ENCODE assay signal across 8 cellular contexts in genomic region chr9:97954550-97954989, GRCh38. TPM values are rescaled to one million over a fixed set of nuclear protein-coding genes. Genes with fewer than 3 reads are reported as not detected.
DNase-seq lines count a peak whose midpoint lies in the region; ATAC-seq and TF ChIP-seq lines count a peak whose summit lies in the region.
"Had no signal": no experiment of that assay in that cellular context is flagged by ENCODE, and none has a peak within 500 bp of the region (broad histone marks: within the 10 kb centered on the region; RNA-seq: fewer than 3 reads in every experiment).

No MANE protein-coding gene starts in this region.

- H3K9me3 Mint-ChIP-seq in activated CD4-positive, alpha-beta T cell treated with anti-CD3 and anti-CD28 coated beads for 36 hours (ENCODE audit: low read depth): no peaks in the 10 kb centered on the region
- peaks cover 3% of the 10 kb centered on the region for H3K9me3 Mint-ChIP-seq in neural crest cell
- H3K9me3 Mint-ChIP-seq: dendritic cell treated with granulocyte-macrophage colony-stimulating factor and Interleukin-4, amounts not matched to agents 40 ng/mL and 50 ng/mL, for 4 days had no signal

- peak; percentile 77 for TF ChIP-seq CTCF in GM12865 (IDR thresholded peaks at IDR 0.05; ENCODE audit: insufficient read depth, low read depth, low read length, missing control alignments)
- TF ChIP-seq CTCF in neural crest cell (conservative IDR thresholded peaks at IDR 0.05): peak; percentile 66

- CTCF ChIA-PET in activated CD4-positive, alpha-beta T cell treated with anti-CD3 and anti-CD28 coated beads for 36 hours (lab: Charles Lee): interaction anchor here (0.6 to 4.1 kb wide), 14 partner anchors 8 to 445 kb away, joined by 3 to 49 read pairs (median 5); partner anchors contain the start of gene TRMO

- H3K27ac Mint-ChIP-seq in activated CD4-positive, alpha-beta T cell treated with anti-CD3 and anti-CD28 coated beads for 36 hours: no peak overlapping the region
- H3K27ac Mint-ChIP-seq in neural crest cell (ENCODE audit: unreplicated experiment): no peak overlapping the region
- H3K27ac Mint-ChIP-seq: dendritic cell treated with granulocyte-macrophage colony-stimulating factor and Interleukin-4, amounts not matched to agents 40 ng/mL and 50 ng/mL, for 4 days had no signal

- ATAC-seq in HG02610 (IDR thresholded peaks at IDR 0.05; ENCODE audit: unreplicated experiment) (peak; percentile 80), HG03520 (IDR thresholded peaks at IDR 0.05; ENCODE audit: unreplicated experiment) (no peak)
- ATAC-seq in activated CD4-positive, alpha-beta T cell treated with anti-CD3 and anti-CD28 coated beads for 36 hours: peak; percentile 90

- POLR2A ChIA-PET in activated CD4-positive, alpha-beta T cell treated with anti-CD3 and anti-CD28 coated beads for 36 hours (lab: Charles Lee): no interaction called here

- no peak overlapping the region for H3K4me3 Mint-ChIP-seq in activated CD4-positive, alpha-beta T cell treated with anti-CD3 and anti-CD28 coated beads for 36 hours
- H3K4me3 Mint-ChIP-seq in neural crest cell: no peak overlapping the region
- H3K4me3 Mint-ChIP-seq: dendritic cell treated with granulocyte-macrophage colony-stimulating factor and Interleukin-4, amounts not matched to agents 40 ng/mL and 50 ng/mL, for 4 days had no signal

- H3K4me3 ChIP-seq in GM12865 (ENCODE audit: low read depth, low read length): no peak overlapping the region

- intact Hi-C loops in activated CD4-positive, alpha-beta T cell treated with anti-CD3 and anti-CD28 coated beads for 36 hours (cut with DNase I, micrococcal nuclease): loop anchor here (1.0 kb wide), 3 partner anchors 31 to 244 kb away; no protein-coding TSS in a partner anchor

- peak; percentile 76 for DNase-seq in GM12865 (ENCODE audit: low read depth)
- DNase-seq in NCI-H345 (lab: John Stamatoyannopoulos, UW): peak; percentile 67
- peak; percentile 69 for DNase-seq in activated CD4-positive, alpha-beta T cell treated with anti-CD3 and anti-CD28 coated beads for 36 hours
- peak; percentile 43 for DNase-seq in effector CD4-positive, alpha-beta T cell
- DNase-seq in neural crest cell (ENCODE audit: low read depth, low spot score): peak; percentile 5

- no peaks in the 10 kb centered on the region for H3K36me3 Mint-ChIP-seq in activated CD4-positive, alpha-beta T cell treated with anti-CD3 and anti-CD28 coated beads for 36 hours (ENCODE audit: low read depth)
- H3K36me3 Mint-ChIP-seq in neural crest cell (ENCODE audit: low read depth): no peaks in the 10 kb centered on the region

- H3K4me1 Mint-ChIP-seq in activated CD4-positive, alpha-beta T cell treated with anti-CD3 and anti-CD28 coated beads for 36 hours: peaks cover 9% of the 10 kb centered on the region
- H3K4me1 Mint-ChIP-seq in neural crest cell: no peaks in the 10 kb centered on the region

- no peaks in the 10 kb centered on the region for H3K27me3 Mint-ChIP-seq in activated CD4-positive, alpha-beta T cell treated with anti-CD3 and anti-CD28 coated beads for 36 hours
- peaks cover 58% of the 10 kb centered on the region for H3K27me3 Mint-ChIP-seq in neural crest cell (ENCODE audit: low read depth)
- H3K27me3 Mint-ChIP-seq: dendritic cell treated with granulocyte-macrophage colony-stimulating factor and Interleukin-4, amounts not matched to agents 40 ng/mL and 50 ng/mL, for 4 days had no signal

RNA-seq across cellular contexts. Expression of gene HEMGN, which starts 16.6 kb away (rescaled TPM):
- total RNA-seq in activated CD4-positive, alpha-beta T cell treated with anti-CD3 and anti-CD28 coated beads for 36 hours: 1 to 10 TPM; 1.5 to 2.9 TPM
- not detected in 2 replicates for total RNA-seq in neural crest cell

RNA-seq across cellular contexts. Expression of gene ANP32B, which starts 28.6 kb away (rescaled TPM):
- total RNA-seq in activated CD4-positive, alpha-beta T cell treated with anti-CD3 and anti-CD28 coated beads for 36 hours: 100 to 1,000 TPM; 367 to 440 TPM
- total RNA-seq in neural crest cell: 220 and 235 TPM in 2 replicates

RNA-seq across cellular contexts. Expression of gene TRMO, which starts 32.3 kb away (rescaled TPM):
- 10 to 100 TPM; 13.9 to 20.7 TPM for total RNA-seq in activated CD4-positive, alpha-beta T cell treated with anti-CD3 and anti-CD28 coated beads for 36 hours
- 11.4 and 12.7 TPM in 2 replicates for total RNA-seq in neural crest cell

Comparison
In these comparisons a context has a peak if more than half of its experiments do, and no peak if none do; other contexts are left out.
1. DNase-seq: peak in every context shown above with its lines; median percentile 76 in GM12865; 69 in activated CD4-positive, alpha-beta T cell treated with anti-CD3 and anti-CD28 coated beads for 36 hours; 67 in NCI-H345; 43 in effector CD4-positive, alpha-beta T cell; 5 in neural crest cell.